15 cellular contexts compared by ENCODE assay signal in the genomic region with DNA sequence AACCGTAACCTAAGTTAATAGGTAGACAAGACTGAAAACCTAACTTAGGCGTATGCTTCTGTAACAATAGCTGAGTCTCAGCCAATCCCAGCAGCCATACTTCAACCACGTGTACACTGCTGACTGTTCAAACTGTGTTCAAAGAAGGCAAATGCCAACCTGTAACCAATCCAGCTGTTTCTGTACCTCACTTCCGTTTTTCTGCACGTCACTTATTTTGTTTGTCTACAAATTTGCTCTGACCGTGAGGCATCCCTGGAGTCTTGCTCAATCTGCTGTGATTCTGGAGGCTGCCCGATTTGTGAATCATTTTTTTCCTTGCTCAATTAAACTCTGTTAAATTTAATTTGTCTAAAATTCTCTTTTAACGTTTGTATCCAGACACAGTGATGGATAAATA. TPM values are rescaled to one million over a fixed set of nuclear protein-coding genes. Genes with fewer than 3 reads are reported as not detected.
DNase-seq lines count a peak whose midpoint lies in the region; ATAC-seq and TF ChIP-seq lines count a peak whose summit lies in the region.
"Had no signal": no experiment of that assay in that cellular context is flagged by ENCODE, and none has a peak within 500 bp of the region (broad histone marks: within the 10 kb centered on the region; RNA-seq: fewer than 3 reads in every experiment).

No MANE protein-coding gene starts in this region.

- intact Hi-C loops in heart right ventricle (cut with DNase I) = no loop called here
- intact Hi-C loops in activated T-helper 1 cell treated with anti-CD3 and anti-CD28 coated beads, Interleukin-12 subunit alpha, Interleukin-12 subunit beta, Interleukin-2, Interleukin-4 antibody, amounts not matched to agents 30 ng/mL and 10 ng/mL and 1 ng/mL, durations not matched to agents 14 hours and 24 hours and 36 hours (cut with micrococcal nuclease) = no loop called here

- H2AFZ ChIP-seq in smooth muscle cell (ENCODE audit: low read depth) = no peak overlapping the region

- no peaks in the 10 kb centered on the region for H3K36me3 Mint-ChIP-seq in activated T-helper 1 cell treated with anti-CD3 and anti-CD28 coated beads, Interleukin-12 subunit alpha, Interleukin-12 subunit beta, Interleukin-2, Interleukin-4 antibody, amounts not matched to agents 30 ng/mL and 10 ng/mL and 1 ng/mL, durations not matched to agents 14 hours and 24 hours and 36 hours (ENCODE audit: low read depth)
- H3K36me3 Mint-ChIP-seq: natural killer cell, T-cell had no signal

- no peaks in the 10 kb centered on the region for H3K9me3 Mint-ChIP-seq in activated T-helper 1 cell treated with anti-CD3 and anti-CD28 coated beads, Interleukin-12 subunit alpha, Interleukin-12 subunit beta, Interleukin-2, Interleukin-4 antibody, amounts not matched to agents 30 ng/mL and 10 ng/mL and 1 ng/mL, durations not matched to agents 14 hours and 24 hours and 36 hours
- H3K9me3 Mint-ChIP-seq: T-cell had no signal

- no peak overlapping the region for H3K4me2 ChIP-seq in smooth muscle cell

- WGBS in heart right ventricle, 2 donors = 72 to 79% methylated on average over 8 of the region's 8 CpGs
- 83% methylated on average over 8 of the region's 8 CpGs for WGBS in smooth muscle cell (ENCODE audit: low lambda C conversion rate)

- peak overlapping the region; percentile 72; the same call in 1 of the 2 replicates for H3K27ac ChIP-seq in SJCRH30
- peak overlapping the region in 8 of 10 donors; percentile 11 to 78 (median 66) for H3K27ac ChIP-seq in heart right ventricle
- peak overlapping the region; percentile 39 for H3K27ac ChIP-seq in smooth muscle cell (ENCODE audit: low read depth)

- DNase-seq in GM04504 (ENCODE audit: low read depth) (peak; percentile 35), SJCRH30 (no peak), heart right ventricle (peak in 1 of 2 donors; percentile 24), smooth muscle cell (lab: John Stamatoyannopoulos, UW; ENCODE audit: unreplicated experiment) (no peak), SK-N-DZ (ENCODE audit: low spot score) (no peak)
- no peak for DNase-seq in activated T-helper 1 cell treated with anti-CD3 and anti-CD28 coated beads, Interleukin-12 subunit alpha, Interleukin-12 subunit beta, Interleukin-2, Interleukin-4 antibody, amounts not matched to agents 30 ng/mL and 10 ng/mL and 1 ng/mL, durations not matched to agents 14 hours and 24 hours and 36 hours (ENCODE audit: low spot score)
- DNase-seq: activated CD4-positive, alpha-beta T cell treated with anti-CD3 and anti-CD28 coated beads for 4 hours; natural killer cell; NCI-H187; stimulated activated CD8-positive, alpha-beta memory T cell treated with anti-CD3 and anti-CD28 coated beads, Interleukin-4, amount 100 ng/mL, for 48 hours; T-cell had no signal

- no peaks in the 10 kb centered on the region for H4K20me1 ChIP-seq in smooth muscle cell (ENCODE audit: low read depth)

- peaks cover 10% of the 10 kb centered on the region for H3K27me3 Mint-ChIP-seq in activated T-helper 1 cell treated with anti-CD3 and anti-CD28 coated beads, Interleukin-12 subunit alpha, Interleukin-12 subunit beta, Interleukin-2, Interleukin-4 antibody, amounts not matched to agents 30 ng/mL and 10 ng/mL and 1 ng/mL, durations not matched to agents 14 hours and 24 hours and 36 hours (ENCODE audit: insufficient read depth)

- H3K36me3 ChIP-seq in SJCRH30 = no peaks in the 10 kb centered on the region
- no peaks in the 10 kb centered on the region for H3K36me3 ChIP-seq in heart right ventricle
- H3K36me3 ChIP-seq in smooth muscle cell (ENCODE audit: low read depth) = no peaks in the 10 kb centered on the region
- H3K36me3 ChIP-seq: breast epithelium had no signal

- ATAC-seq in heart right ventricle (peak in 6 of 8 donors; percentile 64 to 85 (median 68)), GM21723 (IDR thresholded peaks at IDR 0.05; ENCODE audit: unreplicated experiment) (no peak), GM21526 (IDR thresholded peaks at IDR 0.05; ENCODE audit: low FRiP score, unreplicated experiment) (no peak)
- ATAC-seq: activated T-helper 17 cell treated with anti-CD3 and anti-CD28 coated beads, Interleukin-2, amount 50 U/mL, for 72 hours; natural killer cell; T-cell had no signal

- no peak overlapping the region for H3K4me3 Mint-ChIP-seq in activated T-helper 1 cell treated with anti-CD3 and anti-CD28 coated beads, Interleukin-12 subunit alpha, Interleukin-12 subunit beta, Interleukin-2, Interleukin-4 antibody, amounts not matched to agents 30 ng/mL and 10 ng/mL and 1 ng/mL, durations not matched to agents 14 hours and 24 hours and 36 hours
- H3K4me3 Mint-ChIP-seq: activated T-helper 17 cell treated with anti-CD3 and anti-CD28 coated beads, Interleukin-2, amount 50 U/mL, for 72 hours; natural killer cell; T-cell had no signal

- H3K9ac ChIP-seq in smooth muscle cell (ENCODE audit: low read depth) = no peak overlapping the region

- peaks cover 18% of the 10 kb centered on the region for H3F3A ChIP-seq in smooth muscle cell (ENCODE audit: low read depth)

- H3K27me3 ChIP-seq in SJCRH30 = no peaks in the 10 kb centered on the region
- no peaks in the 10 kb centered on the region for H3K27me3 ChIP-seq in heart right ventricle
- no peaks in the 10 kb centered on the region for H3K27me3 ChIP-seq in smooth muscle cell (ENCODE audit: low read depth)
- H3K27me3 ChIP-seq: breast epithelium had no signal

- no peaks in the 10 kb centered on the region for H3K79me2 ChIP-seq in smooth muscle cell (ENCODE audit: low read depth)

- TF ChIP-seq CTCF in heart right ventricle (IDR thresholded peaks at IDR 0.05) (no peak), smooth muscle cell (IDR thresholded peaks at IDR 0.05; ENCODE audit: borderline replicate concordance, insufficient read depth, poor library complexity, severe bottlenecking) (no peak)

- no peaks in the 10 kb centered on the region for H3K9me3 ChIP-seq in SJCRH30 (replicated peaks)
- H3K9me3 ChIP-seq in heart right ventricle = no peaks in the 10 kb centered on the region
- no peaks in the 10 kb centered on the region for H3K9me3 ChIP-seq in smooth muscle cell (replicated peaks; ENCODE audit: low read depth)
- H3K9me3 ChIP-seq: breast epithelium had no signal

- no peak overlapping the region for H3K27ac Mint-ChIP-seq in activated T-helper 1 cell treated with anti-CD3 and anti-CD28 coated beads, Interleukin-12 subunit alpha, Interleukin-12 subunit beta, Interleukin-2, Interleukin-4 antibody, amounts not matched to agents 30 ng/mL and 10 ng/mL and 1 ng/mL, durations not matched to agents 14 hours and 24 hours and 36 hours
- H3K27ac Mint-ChIP-seq: activated T-helper 17 cell treated with anti-CD3 and anti-CD28 coated beads, Interleukin-2, amount 50 U/mL, for 72 hours; natural killer cell; T-cell had no signal

- H3K4me1 ChIP-seq in SJCRH30 (peaks cover 33% of the 10 kb centered on the region), heart right ventricle (peaks cover 0 to 30% (median 0%) of the 10 kb centered on the region in 9 donors), smooth muscle cell (ENCODE audit: low read depth) (peaks cover 44% of the 10 kb centered on the region)
- H3K4me1 ChIP-seq: breast epithelium had no signal

- no peak overlapping the region for H3K4me3 ChIP-seq in SJCRH30
- H3K4me3 ChIP-seq in heart right ventricle = no peak overlapping the region
- no peak overlapping the region for H3K4me3 ChIP-seq in smooth muscle cell
- H3K4me3 ChIP-seq: breast epithelium had no signal

- H3K4me1 Mint-ChIP-seq in activated T-helper 1 cell treated with anti-CD3 and anti-CD28 coated beads, Interleukin-12 subunit alpha, Interleukin-12 subunit beta, Interleukin-2, Interleukin-4 antibody, amounts not matched to agents 30 ng/mL and 10 ng/mL and 1 ng/mL, durations not matched to agents 14 hours and 24 hours and 36 hours (ENCODE audit: low read depth) = no peaks in the 10 kb centered on the region
- H3K4me1 Mint-ChIP-seq: activated T-helper 17 cell treated with anti-CD3 and anti-CD28 coated beads, Interleukin-2, amount 50 U/mL, for 72 hours; natural killer cell; T-cell had no signal

RNA-seq across cellular contexts. Expression of gene EDNRB, which starts 59.2 kb away (rescaled TPM):
- total RNA-seq in SJCRH30 (2014; rRNA removed; shearing (Covaris generic)) = 0.12 and 0.15 TPM in 2 replicates
- 10 to 100 TPM in 9 of 10 donors, 1 to 10 TPM in 1; 9.3 to 61.9 (median 19.6) TPM for total RNA-seq in heart right ventricle
- 10 to 100 TPM; 20.0 to 29.8 TPM for polyA plus RNA-seq in heart right ventricle
- 2.9 and 4.3 TPM in 2 replicates for total RNA-seq in smooth muscle cell
- polyA plus RNA-seq in smooth muscle cell = 1.1 and 4.5 TPM in 2 replicates
- total RNA-seq in activated T-helper 1 cell treated with anti-CD3 and anti-CD28 coated beads, Interleukin-12 subunit alpha, Interleukin-12 subunit beta, Interleukin-2, Interleukin-4 antibody, amounts not matched to agents 30 ng/mL and 10 ng/mL and 1 ng/mL, durations not matched to agents 14 hours and 24 hours and 36 hours = not detected in 2 replicates
- polyA plus RNA-seq in SK-N-DZ (2014; cell fraction: cytosol; rRNA removed) = 5.7 and 7.0 TPM in 2 replicates
- 3.4 and 5.3 TPM in 2 replicates for polyA plus RNA-seq in SK-N-DZ (2014; cell fraction: nucleus; rRNA removed)
- total RNA-seq: activated T-helper 17 cell treated with anti-CD3 and anti-CD28 coated beads, Interleukin-2, amount 50 U/mL, for 72 hours; natural killer cell had no signal

Comparison
In these comparisons a context has a peak if more than half of its experiments do, and no peak if none do; other contexts are left out.
1. ATAC-seq: peak in heart right ventricle (6 of 8); none in GM21723 (single experiment) and GM21526 (single experiment).
2. Peak in every context shown above with its lines, with median percentiles within 50 percentile points of each other: H3K27ac ChIP-seq.